18 cellular contexts compared by ENCODE assay signal in the genomic region with DNA sequence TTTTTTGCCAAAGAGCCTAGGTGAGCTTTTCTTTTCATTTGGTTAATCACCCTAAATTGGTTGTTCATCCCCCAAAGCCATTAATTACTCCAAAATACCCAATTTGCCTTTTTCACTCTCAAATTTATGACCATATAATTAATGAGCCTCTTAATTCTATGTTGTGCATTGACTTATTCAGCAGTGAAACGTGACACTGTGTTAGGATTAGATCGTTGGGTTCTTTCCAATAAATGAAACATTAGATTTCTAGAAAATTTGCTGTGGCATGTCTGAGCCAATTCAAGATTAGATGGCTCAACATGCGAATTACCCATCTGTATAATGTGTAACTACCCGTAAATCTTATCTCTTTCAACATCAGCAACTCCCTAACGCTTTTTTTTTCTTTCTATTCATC.
DNase-seq lines count a peak whose midpoint lies in the region; ATAC-seq and TF ChIP-seq lines count a peak whose summit lies in the region.
"Had no signal": no experiment of that assay in that cellular context is flagged by ENCODE, and none has a peak within 500 bp of the region (broad histone marks: within the 10 kb centered on the region; RNA-seq: fewer than 3 reads in every experiment).

No MANE protein-coding gene starts in this region.

- H3K9ac ChIP-seq in colonic mucosa (ENCODE audit: low read depth in 2 of 2, low read length in 2 of 2): no peak overlapping the region

- intact Hi-C loops in left colon (cut with DNase I, micrococcal nuclease): no loop called here
- intact Hi-C loops in heart left ventricle (cut with DNase I): no loop called here
- intact Hi-C loops in PC-9 (cut with micrococcal nuclease; ENCODE audit: unreplicated experiment): no loop called here
- intact Hi-C loops in colonic mucosa (cut with DNase I): no loop called here

- no peaks in the 10 kb centered on the region for H3F3A ChIP-seq in PC-9 (ENCODE audit: insufficient read depth, low read depth)

- H3K4me2 ChIP-seq in PC-9: no peak overlapping the region
- H3K4me2 ChIP-seq: GM23338 had no signal

- H3K36me3 ChIP-seq in heart left ventricle: no peaks in the 10 kb centered on the region
- no peaks in the 10 kb centered on the region for H3K36me3 ChIP-seq in PC-9 (ENCODE audit: low read depth)
- no peaks in the 10 kb centered on the region for H3K36me3 ChIP-seq in colonic mucosa
- H3K36me3 ChIP-seq: BE2C had no signal

- WGBS in heart left ventricle, 4 donors: 78 to 84% (median 80%) methylated on average over 5 of the region's 5 CpGs

- H3K27me3 ChIP-seq in heart left ventricle (no peaks in the 10 kb centered on the region), PC-9 (ENCODE audit: insufficient read depth, low read depth) (no peaks in the 10 kb centered on the region), colonic mucosa (no peaks in the 10 kb centered on the region)
- H3K27me3 ChIP-seq: BE2C had no signal

- H3K9me3 ChIP-seq in heart left ventricle (no peaks in the 10 kb centered on the region), PC-9 (ENCODE audit: insufficient read depth, low read depth) (no peaks in the 10 kb centered on the region), colonic mucosa (no peaks in the 10 kb centered on the region)
- H3K9me3 ChIP-seq: BE2C had no signal

- H3K4me1 ChIP-seq in heart left ventricle: no peaks in the 10 kb centered on the region
- no peaks in the 10 kb centered on the region for H3K4me1 ChIP-seq in PC-9 (replicated peaks; ENCODE audit: insufficient read depth)
- no peaks in the 10 kb centered on the region for H3K4me1 ChIP-seq in colonic mucosa
- H3K4me1 ChIP-seq: BE2C had no signal

- no peak for TF ChIP-seq POLR2A in heart left ventricle (IDR thresholded peaks at IDR 0.05)

- TF ChIP-seq CTCF in heart left ventricle (IDR thresholded peaks at IDR 0.05) (no peak), PC-9 (conservative IDR thresholded peaks at IDR 0.05) (no peak), colonic mucosa (IDR thresholded peaks at IDR 0.05) (no peak)

- no peak overlapping the region for H3K4me3 ChIP-seq in heart left ventricle
- H3K4me3 ChIP-seq in PC-9: no peak overlapping the region
- H3K4me3 ChIP-seq in colonic mucosa: no peak overlapping the region
- H3K4me3 ChIP-seq: GM23338 had no signal

- ATAC-seq in left colon (peak; percentile 68), heart left ventricle (no peak)
- ATAC-seq: GM23338, HCT116, T-helper 17 cell had no signal

- no peaks in the 10 kb centered on the region for H3K79me2 ChIP-seq in PC-9 (ENCODE audit: low read depth)

- BruUV-seq in PC-9 (replicated peaks; lab: Mats Ljungman, UMichigan): no TSS peak

- H2AFZ ChIP-seq in PC-9: no peak overlapping the region
- H2AFZ ChIP-seq: GM23338 had no signal

- H3K9me2 ChIP-seq in PC-9 (ENCODE audit: insufficient read depth): no peaks in the 10 kb centered on the region

- peak; percentile 44 for DNase-seq in DMS 273 (lab: John Stamatoyannopoulos, UW; ENCODE audit: unreplicated experiment)
- DNase-seq in DMS 273 treated with DMSO at 0.1 percent for 48 hours (lab: John Stamatoyannopoulos, UW): no peak
- peak; percentile 75 for DNase-seq in NCI-H1694 treated with DMSO at 0.1 percent for 48 hours (lab: John Stamatoyannopoulos, UW)
- peak; percentile 31 for DNase-seq in NCI-H524 treated with DMSO at 0.1 percent for 48 hours (lab: John Stamatoyannopoulos, UW)
- no peak for DNase-seq in left colon
- no peak for DNase-seq in heart left ventricle
- no peak for DNase-seq in PC-9
- no peak for DNase-seq in colonic mucosa
- DNase-seq: BE2C; CD4-positive, alpha-beta T cell; GF-D8; MM.1S; NCI-H1417 treated with DMSO at 0.1 percent for 48 hours; RPMI8226; T-helper 17 cell had no signal

- H3K27ac ChIP-seq in heart left ventricle: no peak overlapping the region
- H3K27ac ChIP-seq in PC-9: no peak overlapping the region
- H3K27ac ChIP-seq in colonic mucosa: no peak overlapping the region
- H3K27ac ChIP-seq: 22Rv1 had no signal

- CTCF ChIA-PET in PC-9 (lab: Charles Lee): no interaction called here

- POLR2A ChIA-PET in PC-9 (lab: Charles Lee; ENCODE audit: unreplicated experiment): no interaction called here

- H4K20me1 ChIP-seq in PC-9 (ENCODE audit: insufficient read depth): no peaks in the 10 kb centered on the region

Comparison
In these comparisons a context has a peak if more than half of its experiments do, and no peak if none do; other contexts are left out.
1. DNase-seq: peak in DMS 273 (single experiment), NCI-H1694 treated with DMSO at 0.1 percent for 48 hours (single experiment) and NCI-H524 treated with DMSO at 0.1 percent for 48 hours (single experiment); none in DMS 273 treated with DMSO at 0.1 percent for 48 hours (single experiment), left colon (0 of 2), heart left ventricle (0 of 5), PC-9 (0 of 2) and colonic mucosa (single experiment).